ENCODE assay signal across 1 cellular context in the genomic region with DNA sequence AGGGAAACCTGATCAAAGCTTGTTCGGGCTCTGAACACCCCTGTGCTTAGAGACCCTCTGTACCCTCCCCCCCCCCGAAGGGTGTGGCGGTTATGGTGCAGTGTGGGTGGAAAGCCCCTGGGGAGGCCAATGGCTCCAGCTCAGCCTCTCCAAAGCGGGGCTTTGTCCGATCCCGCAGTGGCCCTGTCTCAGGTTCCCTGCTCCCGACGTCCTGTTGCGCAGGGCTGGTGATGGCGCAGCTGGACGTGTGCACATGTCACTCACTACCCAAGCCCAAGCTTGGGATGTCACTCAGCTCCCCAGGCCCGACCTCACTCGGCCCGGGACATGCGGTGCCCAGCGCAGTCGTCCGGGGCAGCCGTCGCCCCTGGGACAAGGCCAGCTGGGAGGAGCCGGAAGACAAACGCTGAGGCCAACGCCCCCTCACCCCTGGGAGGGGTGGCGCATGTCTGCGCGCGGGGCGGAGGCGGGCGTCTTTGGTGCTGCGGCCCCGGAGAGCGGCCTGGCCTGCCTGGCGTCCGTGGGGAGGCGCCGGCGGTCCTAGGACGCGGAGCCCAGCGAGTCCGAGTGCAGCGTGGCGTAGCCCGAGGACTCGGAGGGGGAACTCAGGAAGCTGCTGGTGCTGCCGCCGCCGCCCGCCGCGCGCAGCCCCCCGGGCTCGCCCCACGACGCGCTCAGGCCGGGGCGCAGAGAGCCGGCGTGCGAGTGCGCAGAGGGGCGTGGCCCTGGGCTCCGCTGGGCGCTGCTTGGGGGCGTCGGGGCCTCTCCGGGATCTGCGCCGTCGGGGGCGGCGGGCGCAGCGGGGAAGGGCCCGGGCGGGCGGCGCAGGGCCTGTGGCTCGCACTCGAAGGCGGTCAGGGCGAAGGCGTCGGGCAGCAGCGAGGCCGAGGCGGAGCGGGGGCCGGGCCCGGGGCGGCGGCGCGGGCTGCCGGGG.
TF ChIP-seq lines count a peak whose summit lies in the region.

No MANE protein-coding gene starts in this region.

TF ChIP-seq in HepG2, 621 proteins besides CTCF, POLR2A, EP300 and RAD21:
- TF ChIP-seq ZNF564 (CRISPR knock-in tag; IDR thresholded peaks at IDR 0.05) (peak; percentile 97), SP5 (CRISPR knock-in tag; IDR thresholded peaks at IDR 0.05; ENCODE audit: borderline replicate concordance, low read depth) (peak; percentile 47; the same call in 1 of the 2 replicates), ZNF777 (CRISPR knock-in tag; IDR thresholded peaks at IDR 0.05) (peak; percentile 75; the same call in 1 of the 2 replicates), FOXO1 (CRISPR knock-in tag; IDR thresholded peaks at IDR 0.05) (no peak), TAF1 (CRISPR knock-in tag; IDR thresholded peaks at IDR 0.05) (no peak), GABPB1 (CRISPR knock-in tag; IDR thresholded peaks at IDR 0.05) (peak; percentile 52; the same call in 1 of the 2 replicates), GZF1 (CRISPR knock-in tag; IDR thresholded peaks at IDR 0.05) (no peak), HES4 (CRISPR knock-in tag; IDR thresholded peaks at IDR 0.05; ENCODE audit: borderline replicate concordance) (no peak), SAP130 (CRISPR knock-in tag; IDR thresholded peaks at IDR 0.05; ENCODE audit: low read depth) (peak; percentile 37; the same call in 1 of the 2 replicates), ZNF143 (CRISPR knock-in tag; IDR thresholded peaks at IDR 0.05) (no peak), KDM2A (CRISPR knock-in tag; IDR thresholded peaks at IDR 0.05; ENCODE audit: borderline replicate concordance, low read depth) (peak; percentile 36; the same call in 1 of the 2 replicates)
- TF ChIP-seq, protein P1, sequence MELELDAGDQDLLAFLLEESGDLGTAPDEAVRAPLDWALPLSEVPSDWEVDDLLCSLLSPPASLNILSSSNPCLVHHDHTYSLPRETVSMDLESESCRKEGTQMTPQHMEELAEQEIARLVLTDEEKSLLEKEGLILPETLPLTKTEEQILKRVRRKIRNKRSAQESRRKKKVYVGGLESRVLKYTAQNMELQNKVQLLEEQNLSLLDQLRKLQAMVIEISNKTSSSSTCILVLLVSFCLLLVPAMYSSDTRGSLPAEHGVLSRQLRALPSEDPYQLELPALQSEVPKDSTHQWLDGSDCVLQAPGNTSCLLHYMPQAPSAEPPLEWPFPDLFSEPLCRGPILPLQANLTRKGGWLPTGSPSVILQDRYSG (CRISPR knock-in tag; IDR thresholded peaks at IDR 0.05) = no peak
- TF ChIP-seq, protein P2, sequence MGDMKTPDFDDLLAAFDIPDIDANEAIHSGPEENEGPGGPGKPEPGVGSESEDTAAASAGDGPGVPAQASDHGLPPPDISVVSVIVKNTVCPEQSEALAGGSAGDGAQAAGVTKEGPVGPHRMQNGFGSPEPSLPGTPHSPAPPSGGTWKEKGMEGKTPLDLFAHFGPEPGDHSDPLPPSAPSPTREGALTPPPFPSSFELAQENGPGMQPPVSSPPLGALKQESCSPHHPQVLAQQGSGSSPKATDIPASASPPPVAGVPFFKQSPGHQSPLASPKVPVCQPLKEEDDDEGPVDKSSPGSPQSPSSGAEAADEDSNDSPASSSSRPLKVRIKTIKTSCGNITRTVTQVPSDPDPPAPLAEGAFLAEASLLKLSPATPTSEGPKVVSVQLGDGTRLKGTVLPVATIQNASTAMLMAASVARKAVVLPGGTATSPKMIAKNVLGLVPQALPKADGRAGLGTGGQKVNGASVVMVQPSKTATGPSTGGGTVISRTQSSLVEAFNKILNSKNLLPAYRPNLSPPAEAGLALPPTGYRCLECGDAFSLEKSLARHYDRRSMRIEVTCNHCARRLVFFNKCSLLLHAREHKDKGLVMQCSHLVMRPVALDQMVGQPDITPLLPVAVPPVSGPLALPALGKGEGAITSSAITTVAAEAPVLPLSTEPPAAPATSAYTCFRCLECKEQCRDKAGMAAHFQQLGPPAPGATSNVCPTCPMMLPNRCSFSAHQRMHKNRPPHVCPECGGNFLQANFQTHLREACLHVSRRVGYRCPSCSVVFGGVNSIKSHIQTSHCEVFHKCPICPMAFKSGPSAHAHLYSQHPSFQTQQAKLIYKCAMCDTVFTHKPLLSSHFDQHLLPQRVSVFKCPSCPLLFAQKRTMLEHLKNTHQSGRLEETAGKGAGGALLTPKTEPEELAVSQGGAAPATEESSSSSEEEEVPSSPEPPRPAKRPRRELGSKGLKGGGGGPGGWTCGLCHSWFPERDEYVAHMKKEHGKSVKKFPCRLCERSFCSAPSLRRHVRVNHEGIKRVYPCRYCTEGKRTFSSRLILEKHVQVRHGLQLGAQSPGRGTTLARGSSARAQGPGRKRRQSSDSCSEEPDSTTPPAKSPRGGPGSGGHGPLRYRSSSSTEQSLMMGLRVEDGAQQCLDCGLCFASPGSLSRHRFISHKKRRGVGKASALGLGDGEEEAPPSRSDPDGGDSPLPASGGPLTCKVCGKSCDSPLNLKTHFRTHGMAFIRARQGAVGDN (CRISPR knock-in tag; IDR thresholded peaks at IDR 0.05) = 0 out of 2 replicates have a peak, but pooled peaks have one; percentile 14
- TF ChIP-seq, protein P3, sequence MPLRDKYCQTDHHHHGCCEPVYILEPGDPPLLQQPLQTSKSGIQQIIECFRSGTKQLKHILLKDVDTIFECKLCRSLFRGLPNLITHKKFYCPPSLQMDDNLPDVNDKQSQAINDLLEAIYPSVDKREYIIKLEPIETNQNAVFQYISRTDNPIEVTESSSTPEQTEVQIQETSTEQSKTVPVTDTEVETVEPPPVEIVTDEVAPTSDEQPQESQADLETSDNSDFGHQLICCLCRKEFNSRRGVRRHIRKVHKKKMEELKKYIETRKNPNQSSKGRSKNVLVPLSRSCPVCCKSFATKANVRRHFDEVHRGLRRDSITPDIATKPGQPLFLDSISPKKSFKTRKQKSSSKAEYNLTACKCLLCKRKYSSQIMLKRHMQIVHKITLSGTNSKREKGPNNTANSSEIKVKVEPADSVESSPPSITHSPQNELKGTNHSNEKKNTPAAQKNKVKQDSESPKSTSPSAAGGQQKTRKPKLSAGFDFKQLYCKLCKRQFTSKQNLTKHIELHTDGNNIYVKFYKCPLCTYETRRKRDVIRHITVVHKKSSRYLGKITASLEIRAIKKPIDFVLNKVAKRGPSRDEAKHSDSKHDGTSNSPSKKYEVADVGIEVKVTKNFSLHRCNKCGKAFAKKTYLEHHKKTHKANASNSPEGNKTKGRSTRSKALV (CRISPR knock-in tag; IDR thresholded peaks at IDR 0.05) = peak; percentile 75; the same call in 1 of the 2 replicates
- TF ChIP-seq, protein P4, sequence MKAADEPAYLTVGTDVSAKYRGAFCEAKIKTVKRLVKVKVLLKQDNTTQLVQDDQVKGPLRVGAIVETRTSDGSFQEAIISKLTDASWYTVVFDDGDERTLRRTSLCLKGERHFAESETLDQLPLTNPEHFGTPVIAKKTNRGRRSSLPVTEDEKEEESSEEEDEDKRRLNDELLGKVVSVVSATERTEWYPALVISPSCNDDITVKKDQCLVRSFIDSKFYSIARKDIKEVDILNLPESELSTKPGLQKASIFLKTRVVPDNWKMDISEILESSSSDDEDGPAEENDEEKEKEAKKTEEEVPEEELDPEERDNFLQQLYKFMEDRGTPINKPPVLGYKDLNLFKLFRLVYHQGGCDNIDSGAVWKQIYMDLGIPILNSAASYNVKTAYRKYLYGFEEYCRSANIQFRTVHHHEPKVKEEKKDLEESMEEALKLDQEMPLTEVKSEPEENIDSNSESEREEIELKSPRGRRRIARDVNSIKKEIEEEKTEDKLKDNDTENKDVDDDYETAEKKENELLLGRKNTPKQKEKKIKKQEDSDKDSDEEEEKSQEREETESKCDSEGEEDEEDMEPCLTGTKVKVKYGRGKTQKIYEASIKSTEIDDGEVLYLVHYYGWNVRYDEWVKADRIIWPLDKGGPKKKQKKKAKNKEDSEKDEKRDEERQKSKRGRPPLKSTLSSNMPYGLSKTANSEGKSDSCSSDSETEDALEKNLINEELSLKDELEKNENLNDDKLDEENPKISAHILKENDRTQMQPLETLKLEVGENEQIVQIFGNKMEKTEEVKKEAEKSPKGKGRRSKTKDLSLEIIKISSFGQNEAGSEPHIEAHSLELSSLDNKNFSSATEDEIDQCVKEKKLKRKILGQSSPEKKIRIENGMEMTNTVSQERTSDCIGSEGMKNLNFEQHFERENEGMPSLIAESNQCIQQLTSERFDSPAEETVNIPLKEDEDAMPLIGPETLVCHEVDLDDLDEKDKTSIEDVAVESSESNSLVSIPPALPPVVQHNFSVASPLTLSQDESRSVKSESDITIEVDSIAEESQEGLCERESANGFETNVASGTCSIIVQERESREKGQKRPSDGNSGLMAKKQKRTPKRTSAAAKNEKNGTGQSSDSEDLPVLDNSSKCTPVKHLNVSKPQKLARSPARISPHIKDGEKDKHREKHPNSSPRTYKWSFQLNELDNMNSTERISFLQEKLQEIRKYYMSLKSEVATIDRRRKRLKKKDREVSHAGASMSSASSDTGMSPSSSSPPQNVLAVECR (CRISPR knock-in tag; IDR thresholded peaks at IDR 0.05; ENCODE audit: borderline replicate concordance) = 0 out of 2 replicates have a peak, but pooled peaks have one; percentile 11
- TF ChIP-seq, protein P5, sequence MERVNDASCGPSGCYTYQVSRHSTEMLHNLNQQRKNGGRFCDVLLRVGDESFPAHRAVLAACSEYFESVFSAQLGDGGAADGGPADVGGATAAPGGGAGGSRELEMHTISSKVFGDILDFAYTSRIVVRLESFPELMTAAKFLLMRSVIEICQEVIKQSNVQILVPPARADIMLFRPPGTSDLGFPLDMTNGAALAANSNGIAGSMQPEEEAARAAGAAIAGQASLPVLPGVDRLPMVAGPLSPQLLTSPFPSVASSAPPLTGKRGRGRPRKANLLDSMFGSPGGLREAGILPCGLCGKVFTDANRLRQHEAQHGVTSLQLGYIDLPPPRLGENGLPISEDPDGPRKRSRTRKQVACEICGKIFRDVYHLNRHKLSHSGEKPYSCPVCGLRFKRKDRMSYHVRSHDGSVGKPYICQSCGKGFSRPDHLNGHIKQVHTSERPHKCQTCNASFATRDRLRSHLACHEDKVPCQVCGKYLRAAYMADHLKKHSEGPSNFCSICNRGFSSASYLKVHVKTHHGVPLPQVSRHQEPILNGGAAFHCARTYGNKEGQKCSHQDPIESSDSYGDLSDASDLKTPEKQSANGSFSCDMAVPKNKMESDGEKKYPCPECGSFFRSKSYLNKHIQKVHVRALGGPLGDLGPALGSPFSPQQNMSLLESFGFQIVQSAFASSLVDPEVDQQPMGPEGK (CRISPR knock-in tag; IDR thresholded peaks at IDR 0.05) = peak; percentile 84
